In the genomic region with DNA sequence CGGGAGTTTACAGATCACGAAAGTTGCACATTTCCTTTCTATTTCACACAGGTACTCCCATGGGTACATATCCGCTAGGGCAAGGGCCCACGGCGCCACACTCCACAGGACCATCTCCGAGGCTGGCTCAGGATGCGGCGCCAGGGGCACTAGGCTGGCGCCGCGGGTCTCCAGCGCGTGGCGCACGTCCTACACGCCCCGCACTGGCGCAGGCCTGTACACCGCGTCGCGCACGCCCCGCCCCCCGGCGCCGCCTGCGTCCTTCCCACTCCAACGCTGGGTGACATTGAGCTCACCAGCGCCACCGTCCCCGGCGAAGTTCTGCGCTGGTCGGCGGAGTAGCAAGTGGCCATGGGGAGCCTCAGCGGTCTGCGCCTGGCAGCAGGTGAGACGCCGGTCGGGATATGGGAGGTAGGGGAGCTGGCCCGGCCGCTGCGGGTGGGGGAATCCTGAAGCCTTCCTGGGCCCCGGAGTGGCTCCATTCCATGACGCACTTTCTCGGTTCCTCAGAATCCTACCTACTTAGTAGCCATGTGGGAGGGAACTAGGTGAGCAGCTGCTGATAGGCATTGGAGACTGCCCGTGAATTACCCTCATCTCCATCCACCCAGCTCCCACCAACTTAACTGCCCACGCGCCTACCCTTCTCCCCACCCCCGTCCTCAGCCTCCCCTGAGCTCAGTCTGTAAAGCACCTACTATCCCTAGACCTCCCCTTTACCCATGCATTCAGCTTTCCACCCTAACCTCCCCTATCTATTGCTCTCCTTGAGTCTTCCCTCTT, we compare ENCODE assay signal across 8 cellular contexts. TPM values are rescaled to one million over a fixed set of nuclear protein-coding genes. Genes with fewer than 3 reads are reported as not detected.
DNase-seq lines count a peak whose midpoint lies in the region; ATAC-seq, FAIRE-seq and TF ChIP-seq lines count a peak whose summit lies in the region.

A gene with protein sequence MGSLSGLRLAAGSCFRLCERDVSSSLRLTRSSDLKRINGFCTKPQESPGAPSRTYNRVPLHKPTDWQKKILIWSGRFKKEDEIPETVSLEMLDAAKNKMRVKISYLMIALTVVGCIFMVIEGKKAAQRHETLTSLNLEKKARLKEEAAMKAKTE (plus strand): TSS at position 268 of the 783 bp plus-strand sequence. CDS start 84 bp downstream, at position 352.

- peaks cover 39% of the 10 kb centered on the region for H3K79me2 ChIP-seq in keratinocyte (ENCODE audit: control insufficient read depth, insufficient read depth, low read length)

- ATAC-seq in GM19025 (IDR thresholded peaks at IDR 0.05; ENCODE audit: low read depth, unreplicated experiment) (peak; percentile 91), HG03342 (IDR thresholded peaks at IDR 0.05; ENCODE audit: unreplicated experiment) (peak; percentile 92)
- peak; percentile 98 for ATAC-seq in central memory CD8-positive, alpha-beta T cell (replicated peaks; ENCODE audit: extremely low read depth, poor library complexity, severe bottlenecking)

- peak within 1 kb of the TSS; percentile 87 for H3K27ac ChIP-seq in keratinocyte (ENCODE audit: control insufficient read depth, insufficient read depth, low read length)

- peak; percentile 46 for TF ChIP-seq CTCF in AG10803 (conservative IDR thresholded peaks at IDR 0.05; ENCODE audit: low read length)
- TF ChIP-seq CTCF in keratinocyte (optimal IDR thresholded peaks at IDR 0.05 in 1 of 3, IDR thresholded peaks at IDR 0.05 in 1 of 3, conservative IDR thresholded peaks at IDR 0.05 in 1 of 3; ENCODE audit: extremely low read depth in 1 of 3, insufficient read depth in 2 of 3, low read length in 3 of 3) = peak; percentile 26 to 82 (median 55)

- no peaks in the 10 kb centered on the region for H3K9me3 ChIP-seq in keratinocyte (ENCODE audit: control insufficient read depth, low read depth, low read length)

- peaks cover 19% of the 10 kb centered on the region for H3K4me1 ChIP-seq in keratinocyte (ENCODE audit: control insufficient read depth, extremely low read depth, insufficient read depth, low read length)

- H3K4me2 ChIP-seq in keratinocyte (ENCODE audit: control insufficient read depth, extremely low read depth, insufficient read depth, low read depth, low read length) = peak within 1 kb of the TSS; percentile 94

- H3K4me3 Mint-ChIP-seq in central memory CD8-positive, alpha-beta T cell = peak within 1 kb of the TSS; percentile 90

- peak within 1 kb of the TSS; percentile 94 for H3K9ac ChIP-seq in keratinocyte (ENCODE audit: control insufficient read depth, extremely low read depth, insufficient read depth, low read length)

- H3K9me3 Mint-ChIP-seq in central memory CD8-positive, alpha-beta T cell = no peaks in the 10 kb centered on the region

- peak within 1 kb of the TSS; percentile 84 for H3K27ac Mint-ChIP-seq in central memory CD8-positive, alpha-beta T cell (ENCODE audit: low read depth)

- dilution Hi-C loops in keratinocyte (cut with MboI; ENCODE audit: extremely low pct_ligation_motif_present, low sequenced_read_pairs) = no loop called here

- no peaks in the 10 kb centered on the region for H3K27me3 ChIP-seq in keratinocyte (ENCODE audit: control insufficient read depth, extremely low read depth, insufficient read depth, low read length)

- H3K4me3 ChIP-seq in AG10803 (ENCODE audit: low read length) (peak within 1 kb of the TSS; percentile 83), keratinocyte (ENCODE audit: control insufficient read depth in 2 of 3, extremely low read depth in 1 of 3, insufficient read depth in 2 of 3, low read depth in 1 of 3, low read length in 3 of 3) (peak within 1 kb of the TSS; percentile 83 to 95 (median 94))

- no peaks in the 10 kb centered on the region for H3K27me3 Mint-ChIP-seq in central memory CD8-positive, alpha-beta T cell

- peaks cover 34% of the 10 kb centered on the region for H3K4me1 Mint-ChIP-seq in central memory CD8-positive, alpha-beta T cell

- peaks cover 9% of the 10 kb centered on the region for H3K36me3 Mint-ChIP-seq in central memory CD8-positive, alpha-beta T cell (ENCODE audit: insufficient read depth)

- no peaks in the 10 kb centered on the region for H4K20me1 ChIP-seq in keratinocyte (ENCODE audit: control insufficient read depth, extremely low read depth, insufficient read depth, low read length)

- no peaks in the 10 kb centered on the region for H3K36me3 ChIP-seq in keratinocyte (ENCODE audit: control insufficient read depth in 2 of 2, extremely low read depth in 1 of 2, insufficient read depth in 2 of 2, low read length in 2 of 2)

- DNase-seq in AG10803 (ENCODE audit: low read depth) (peak; percentile 85), NCI-H345 treated with DMSO at 0.1 percent for 48 hours (lab: John Stamatoyannopoulos, UW; ENCODE audit: unreplicated experiment) (peak; percentile 74), keratinocyte (ENCODE audit: low read depth, low spot score) (peak; percentile 54)
- peak; percentile 82 for DNase-seq in activated CD4-positive, CD25-positive, alpha-beta regulatory T cell treated with anti-CD3 and anti-CD28 coated beads, Interleukin-2, amount 50 U/mL, for 16 hours (ENCODE audit: low read depth, low spot score)
- peak; percentile 86 to 90 for DNase-seq in central memory CD8-positive, alpha-beta T cell (ENCODE audit: low spot score in 2 of 2)
- DNase-seq in stimulated activated CD4-positive, alpha-beta T cell treated with anti-CD3 and anti-CD28 coated beads, Interleukin-15, amount 100 ng/mL, for 24 hours = peak; percentile 96

- FAIRE-seq in keratinocyte (lab: Jason Lieb, UNC) = peak; percentile 67

- peak within 1 kb of the TSS; percentile 91 for H2AFZ ChIP-seq in keratinocyte (ENCODE audit: control insufficient read depth, low read length)

- no peaks in the 10 kb centered on the region for H3K9me1 ChIP-seq in keratinocyte (ENCODE audit: control insufficient read depth, extremely low read depth, insufficient read depth, low read length)

RNA-seq across cellular contexts. Expression of the gene that starts here (rescaled TPM):
- 56.7 to 124 TPM (median 118 TPM) in 3 replicates for polyA plus RNA-seq in keratinocyte
- 113 TPM for polyA plus RNA-seq in keratinocyte (2011; ENCODE audit: low read depth)
- polyA plus RNA-seq in keratinocyte (2011; cell fraction: cytosol; rRNA removed) = 73.6 and 111 TPM in 2 replicates
- polyA plus RNA-seq in keratinocyte (2011; cell fraction: nucleus; rRNA removed) = 48.3 and 59.2 TPM in 2 replicates
- polyA plus RNA-seq in keratinocyte (2012; ENCODE audit: low replicate concordance) = 66.4 and 140 TPM in 2 replicates
- 5.8 to 40.3 TPM (median 25.5 TPM) in 3 replicates for polyA minus RNA-seq in keratinocyte
- polyA minus RNA-seq in keratinocyte (2011; cell fraction: cytosol; rRNA and poly(A)+ RNA removed) = 11.5 TPM
- polyA minus RNA-seq in keratinocyte (2011; cell fraction: nucleus; rRNA and poly(A)+ RNA removed) = 9.4 and 13.2 TPM in 2 replicates

Comparison
In these comparisons a context has a peak if more than half of its experiments do, and no peak if none do; other contexts are left out.
1. Peak in every context shown above with its lines: DNase-seq, ATAC-seq, H3K4me3 ChIP-seq and H3K27ac ChIP-seq.